Comparison of ENCODE assay signal across 16 cellular contexts in genomic region chr18:54964741-54965140, GRCh38. TPM values are rescaled to one million over a fixed set of nuclear protein-coding genes. Genes with fewer than 3 reads are reported as not detected.
A peak's percentile ranks its signal among the peaks of the same experiment; 100 is the strongest.
DNase-seq lines count a peak whose midpoint lies in the region; ATAC-seq and TF ChIP-seq lines count a peak whose summit lies in the region.
"Had no signal": no experiment of that assay in that cellular context is flagged by ENCODE, and none has a peak within 500 bp of the region (broad histone marks: within the 10 kb centered on the region; RNA-seq: fewer than 3 reads in every experiment).

No MANE protein-coding gene starts in this region.

- TF ChIP-seq CTCF in choroid plexus epithelial cell (conservative IDR thresholded peaks at IDR 0.05; ENCODE audit: low read depth, low read length) (no peak), gastrocnemius medialis (IDR thresholded peaks at IDR 0.05 in 4 of 5, conservative IDR thresholded peaks at IDR 0.05 in 1 of 5) (no peak), MM.1S (IDR thresholded peaks at IDR 0.05; ENCODE audit: low read length) (no peak)

- H3K4me3 ChIP-seq in choroid plexus epithelial cell (ENCODE audit: low read depth, low read length) (no peak overlapping the region), gastrocnemius medialis (no peak overlapping the region), MM.1S (ENCODE audit: low read length) (no peak overlapping the region)
- H3K4me3 ChIP-seq: GM23248 had no signal

- peaks cover 6% of the 10 kb centered on the region for H3K9me3 Mint-ChIP-seq in memory B cell

- H3F3A ChIP-seq in MM.1S (ENCODE audit: insufficient read depth, low read length), result no peaks in the 10 kb centered on the region

- no peak for TF ChIP-seq POLR2A in gastrocnemius medialis (IDR thresholded peaks at IDR 0.05)

- no peak overlapping the region for H3K27ac ChIP-seq in gastrocnemius medialis
- H3K27ac ChIP-seq in MM.1S (ENCODE audit: low read length), result no peak overlapping the region
- H3K27ac ChIP-seq: GM23248 had no signal

- peaks cover 2% of the 10 kb centered on the region for H3K36me3 Mint-ChIP-seq in memory B cell
- H3K36me3 Mint-ChIP-seq: CD4-positive, CD25-positive, alpha-beta regulatory T cell had no signal

- H3K9me2 ChIP-seq in MM.1S (replicated peaks; ENCODE audit: insufficient read depth, low read length), result no peaks in the 10 kb centered on the region

- H3K27me3 ChIP-seq in gastrocnemius medialis, result peaks cover 0 to 7% (median 3%) of the 10 kb centered on the region in 3 donors
- no peaks in the 10 kb centered on the region for H3K27me3 ChIP-seq in MM.1S (replicated peaks; ENCODE audit: insufficient read depth, low read length)

- no peak overlapping the region for H3K4me2 ChIP-seq in MM.1S (ENCODE audit: low read depth, low read length)

- H3K36me3 ChIP-seq in gastrocnemius medialis (no peaks in the 10 kb centered on the region), MM.1S (replicated peaks; ENCODE audit: insufficient read depth, low read length) (no peaks in the 10 kb centered on the region)

- H3K4me1 Mint-ChIP-seq in memory B cell, result peaks cover 17% of the 10 kb centered on the region
- H3K4me1 Mint-ChIP-seq: CD4-positive, CD25-positive, alpha-beta regulatory T cell had no signal

- H3K4me1 ChIP-seq in gastrocnemius medialis (no peaks in the 10 kb centered on the region), MM.1S (ENCODE audit: low read length) (no peaks in the 10 kb centered on the region)

- no peak overlapping the region for H2AFZ ChIP-seq in MM.1S (ENCODE audit: low read length)
- H2AFZ ChIP-seq: GM23248 had no signal

- intact Hi-C loops in gastrocnemius medialis (cut with DNase I; ENCODE audit: low total_unique reads), result no loop called here

- DNase-seq in H4 (ENCODE audit: low spot score), result peak; percentile 22
- peak; percentile 27 for DNase-seq in RPMI7951 (ENCODE audit: low read depth)
- DNase-seq in choroid plexus epithelial cell (ENCODE audit: low read depth), result peak; percentile 77
- DNase-seq in memory B cell (ENCODE audit: low spot score in 2 of 2), result no peak
- DNase-seq in gastrocnemius medialis, result no peak
- DNase-seq in KG1 (lab: John Stamatoyannopoulos, UW), result no peak
- no peak for DNase-seq in NCI-H2171 (lab: John Stamatoyannopoulos, UW)
- no peak for DNase-seq in MM.1S
- DNase-seq: AML-193; CD4-positive, CD25-positive, alpha-beta regulatory T cell; GM23248; NCI-H1417; NCI-H2029; NCI-H510A treated with DMSO at 0.1 percent for 48 hours; OCI-M1 had no signal

- peak overlapping the region; percentile 10 for H3K27ac Mint-ChIP-seq in memory B cell
- H3K27ac Mint-ChIP-seq: CD4-positive, CD25-positive, alpha-beta regulatory T cell had no signal

- peak; percentile 27 for ATAC-seq in memory B cell (ENCODE audit: low read depth)
- no peak for ATAC-seq in gastrocnemius medialis

- no peak overlapping the region for H3K9ac ChIP-seq in MM.1S (ENCODE audit: low read length)
- H3K9ac ChIP-seq: GM23248 had no signal

- in situ Hi-C loops in gastrocnemius medialis (cut with MboI; ENCODE audit: low sequenced_read_pairs in 4 of 4), result loop anchor here in 1 of 4 donors (25.0 kb wide), 1 partner anchor 102 kb away; no protein-coding TSS in a partner anchor

- H3K79me2 ChIP-seq in MM.1S (ENCODE audit: low read length), result no peaks in the 10 kb centered on the region

- H3K9me3 ChIP-seq in gastrocnemius medialis (no peaks in the 10 kb centered on the region), MM.1S (replicated peaks; ENCODE audit: insufficient read depth, low read length) (no peaks in the 10 kb centered on the region)

- H3K27me3 Mint-ChIP-seq in memory B cell, result peaks cover 9% of the 10 kb centered on the region

- no peaks in the 10 kb centered on the region for H4K20me1 ChIP-seq in MM.1S (ENCODE audit: insufficient read depth, low read length)

- no peak overlapping the region for H3K4me3 Mint-ChIP-seq in memory B cell
- H3K4me3 Mint-ChIP-seq: CD4-positive, CD25-positive, alpha-beta regulatory T cell had no signal

RNA-seq across cellular contexts. Expression of gene CCDC68, which starts 5.5 kb away (rescaled TPM):
- total RNA-seq in H4 (2014; rRNA removed; shearing (Covaris generic)), result not detected in 2 replicates
- total RNA-seq in RPMI7951 (2014; rRNA removed; shearing (Covaris generic)), result 0.12 and 0.29 TPM in 2 replicates
- total RNA-seq in gastrocnemius medialis, result 1 to 10 TPM; 2.4 to 6.0 (median 4.5) TPM
- total RNA-seq: CD4-positive, CD25-positive, alpha-beta regulatory T cell; G401 had no signal

Comparison
In these comparisons a context has a peak if more than half of its experiments do, and no peak if none do; other contexts are left out.
1. DNase-seq: peak in H4 (single experiment), RPMI7951 (single experiment) and choroid plexus epithelial cell (single experiment); none in memory B cell (0 of 2), gastrocnemius medialis (0 of 2), KG1 (single experiment), NCI-H2171 (single experiment) and MM.1S (single experiment).